In the genomic region with DNA sequence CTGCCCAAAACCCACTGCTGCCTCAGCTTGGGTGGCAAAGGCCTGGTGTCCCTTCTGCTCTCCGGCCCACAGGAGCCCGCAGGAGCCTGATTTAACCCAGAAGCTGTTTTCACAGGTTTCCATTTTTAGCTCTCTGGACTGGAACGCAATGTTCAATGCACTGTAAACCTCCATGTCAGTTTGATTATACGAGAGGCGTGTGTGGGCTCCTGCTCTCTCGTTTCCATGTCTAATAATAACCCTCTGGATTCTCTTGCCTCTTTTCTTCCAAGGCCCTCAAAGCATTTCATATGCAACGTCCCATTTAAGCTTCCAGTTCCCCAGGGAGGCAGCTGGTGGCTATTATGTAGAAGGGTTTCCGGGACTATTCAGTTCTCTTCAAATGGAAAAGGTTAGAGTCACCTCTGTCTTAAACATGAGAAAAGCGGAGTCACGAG, we compare ENCODE assay signal across 12 cellular contexts.
DNase-seq lines count a peak whose midpoint lies in the region; ATAC-seq, FAIRE-seq and TF ChIP-seq lines count a peak whose summit lies in the region.
"Had no signal": no experiment of that assay in that cellular context is flagged by ENCODE, and none has a peak within 500 bp of the region (broad histone marks: within the 10 kb centered on the region; RNA-seq: fewer than 3 reads in every experiment).

No MANE protein-coding gene starts in this region.

- no peak for TF ChIP-seq CTCF in left ventricle myocardium inferior (IDR thresholded peaks at IDR 0.05; ENCODE audit: borderline replicate concordance)

- no peak overlapping the region for H3K4me3 ChIP-seq in left ventricle myocardium inferior
- no peak overlapping the region for H3K4me3 ChIP-seq in effector memory CD4-positive, alpha-beta T cell (ENCODE audit: insufficient read depth, low read depth, low read length, poor library complexity, severe bottlenecking)

- DNase-seq in EH (ENCODE audit: low read depth), result peak; percentile 4
- peak; percentile 96 for DNase-seq in NCI-H345 treated with DMSO at 0.1 percent for 48 hours (lab: John Stamatoyannopoulos, UW; ENCODE audit: unreplicated experiment)
- peak; percentile 30 for DNase-seq in left ventricle myocardium inferior
- DNase-seq in putamen (ENCODE audit: low spot score), result peak; percentile 80
- no peak for DNase-seq in GM12891 (ENCODE audit: insufficient read length, low spot score)
- DNase-seq in effector memory CD4-positive, alpha-beta T cell, result no peak
- no peak for DNase-seq in HuH-7.5 (ENCODE audit: low spot score)
- DNase-seq: activated naive CD4-positive, alpha-beta T cell treated with anti-CD3 and anti-CD28 coated beads, Interleukin-2, amount 50 U/mL, for 16 hours; foreskin melanocyte; NCI-H774 had no signal

- ATAC-seq in HG02763 (IDR thresholded peaks at IDR 0.05; ENCODE audit: unreplicated experiment), result no peak

- FAIRE-seq in GM12891 (lab: Jason Lieb, UNC), result no peak
- FAIRE-seq: urothelium cell line had no signal

- no peak for TF ChIP-seq POLR2A in GM12891 (IDR thresholded peaks at IDR 0.05; ENCODE audit: low read depth, low read length)

- H3K9me3 ChIP-seq in left ventricle myocardium inferior (replicated peaks), result no peaks in the 10 kb centered on the region
- no peaks in the 10 kb centered on the region for H3K9me3 ChIP-seq in effector memory CD4-positive, alpha-beta T cell (ENCODE audit: control insufficient read depth, low read length)

- H3K36me3 ChIP-seq in left ventricle myocardium inferior, result no peaks in the 10 kb centered on the region
- no peaks in the 10 kb centered on the region for H3K36me3 ChIP-seq in effector memory CD4-positive, alpha-beta T cell (ENCODE audit: control insufficient read depth, insufficient read depth, low read length)

- intact Hi-C loops in left ventricle myocardium inferior (cut with micrococcal nuclease), result no loop called here

- peaks cover 35% of the 10 kb centered on the region for H3K4me1 ChIP-seq in left ventricle myocardium inferior
- no peaks in the 10 kb centered on the region for H3K4me1 ChIP-seq in effector memory CD4-positive, alpha-beta T cell (ENCODE audit: control insufficient read depth, insufficient read depth, low read length, poor library complexity, severe bottlenecking)

- H3K27me3 ChIP-seq in left ventricle myocardium inferior (ENCODE audit: low read depth), result no peaks in the 10 kb centered on the region
- no peaks in the 10 kb centered on the region for H3K27me3 ChIP-seq in effector memory CD4-positive, alpha-beta T cell (replicated peaks; ENCODE audit: control insufficient read depth, insufficient read depth, low read length, poor library complexity, severe bottlenecking)

- peak overlapping the region; percentile 98 for H3K27ac ChIP-seq in left ventricle myocardium inferior (replicated peaks)
- H3K27ac ChIP-seq in effector memory CD4-positive, alpha-beta T cell (ENCODE audit: insufficient read depth, low read length, poor library complexity, severe bottlenecking), result no peak overlapping the region

TF ChIP-seq in GM12891, 5 proteins besides CTCF, POLR2A, EP300 and RAD21:
- no peak for TF ChIP-seq PAX5 (IDR thresholded peaks at IDR 0.05; ENCODE audit: insufficient read depth, low read length, severe bottlenecking)
- TF ChIP-seq POU2F2 (IDR thresholded peaks at IDR 0.05; ENCODE audit: low read depth, low read length), result no peak
- no peak for TF ChIP-seq POLR2AphosphoS5 (IDR thresholded peaks at IDR 0.05; ENCODE audit: low read depth, low read length)
- TF ChIP-seq SPI1 (IDR thresholded peaks at IDR 0.05; ENCODE audit: low read depth, low read length), result no peak
- TF ChIP-seq TAF1 (IDR thresholded peaks at IDR 0.05; ENCODE audit: low read depth, low read length), result no peak

Comparison
In these comparisons a context has a peak if more than half of its experiments do, and no peak if none do; other contexts are left out.
1. DNase-seq: peak in EH (single experiment), NCI-H345 treated with DMSO at 0.1 percent for 48 hours (single experiment), left ventricle myocardium inferior (single experiment) and putamen (single experiment); none in GM12891 (single experiment), effector memory CD4-positive, alpha-beta T cell (0 of 3) and HuH-7.5 (single experiment).